Comparison of ENCODE assay signal across 23 cellular contexts in the genomic region with DNA sequence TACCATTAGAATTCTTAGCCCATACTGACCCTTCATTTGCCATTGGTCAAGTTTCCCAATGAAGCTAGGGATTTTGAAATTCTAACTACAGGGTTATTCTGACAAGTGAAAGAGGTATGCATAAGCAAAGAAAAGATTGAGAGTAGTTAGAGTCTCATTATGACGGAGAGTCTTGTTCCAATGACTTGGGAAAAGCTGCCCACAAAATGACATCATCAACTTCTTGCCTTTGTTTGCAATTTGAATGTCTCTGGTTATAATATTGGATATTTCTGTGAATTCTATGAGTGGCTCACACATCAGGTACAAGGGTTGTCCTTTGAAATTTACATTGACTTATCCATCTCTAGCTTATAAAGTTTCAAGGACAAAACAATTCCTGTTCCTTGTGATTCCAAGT.
"Had no signal": no experiment of that assay in that cellular context is flagged by ENCODE, and none has a peak within 500 bp of the region (broad histone marks: within the 10 kb centered on the region; RNA-seq: fewer than 3 reads in every experiment).

No MANE protein-coding gene starts in this region.

- FAIRE-seq: K562 had no signal

- H3K4me1 Mint-ChIP-seq: IgD-negative memory B cell had no signal

- H3K27ac ChIP-seq: KMS-11, RWPE1 had no signal

- H3K9ac ChIP-seq: KMS-11, SK-N-SH had no signal

- H3K27ac Mint-ChIP-seq: IgD-negative memory B cell had no signal

- H3K4me2 ChIP-seq: KMS-11, SK-N-SH had no signal

- ATAC-seq: K562, Panc1, PC-3 had no signal

- H3K4me3 ChIP-seq: K562 had no signal

- H3K4me3 Mint-ChIP-seq: IgD-negative memory B cell had no signal

- H3K9me3 ChIP-seq: SK-N-SH had no signal

- H3K27me3 Mint-ChIP-seq: IgD-negative memory B cell had no signal

- DNase-seq: Kasumi-1, MM.1S, NCI-H1092 treated with DMSO at 0.1 percent for 48 hours, NCI-H1436, NCI-H187, NCI-H2029, NCI-H2081 treated with DMSO at 0.1 percent for 48 hours, NCI-H2171, NCI-H226, NCI-H446, NCI-H510A, NCI-H524 treated with DMSO at 0.1 percent for 48 hours, NCI-H69, NCI-H774, PC-3, SHP77, SK-N-SH, SW 1271 had no signal
